Comparison of ENCODE assay signal across 8 cellular contexts in genomic region chr17:16380640-16381495, GRCh38. TPM values are rescaled to one million over a fixed set of nuclear protein-coding genes. Genes with fewer than 3 reads are reported as not detected.
A peak's percentile ranks its signal among the peaks of the same experiment; 100 is the strongest.
DNase-seq lines count a peak whose midpoint lies in the region; ATAC-seq, FAIRE-seq and TF ChIP-seq lines count a peak whose summit lies in the region.

TSS of gene UBB (plus strand) at chr17:16381091. CDS start at chr17:16381908, 817 bp downstream.

- H3K27ac ChIP-seq in OCI-LY3 (ENCODE audit: low read length) (peak within 1 kb of the TSS; percentile 77), endothelial cell of umbilical vein (ENCODE audit: insufficient read depth, low read depth, low read length) (peak within 1 kb of the TSS; percentile 97)

- H3K27me3 ChIP-seq in Caco-2 (replicated peaks; ENCODE audit: control insufficient read depth, insufficient read depth, low read length) (no peaks in the 10 kb centered on the region), OCI-LY3 (ENCODE audit: low read depth, low read length) (no peaks in the 10 kb centered on the region), endothelial cell of umbilical vein (ENCODE audit: control insufficient read depth in 2 of 2, insufficient read depth in 2 of 2, low read length in 2 of 2) (no peaks in the 10 kb centered on the region)

- H3K9me3 Mint-ChIP-seq in Caco-2 (ENCODE audit: unreplicated experiment): no peaks in the 10 kb centered on the region

- no peaks in the 10 kb centered on the region for H3K27me3 Mint-ChIP-seq in Caco-2 (ENCODE audit: insufficient read depth, unreplicated experiment)

- H3K36me3 ChIP-seq in Caco-2 (ENCODE audit: control insufficient read depth, insufficient read depth, low read length) (peaks cover 3% of the 10 kb centered on the region), OCI-LY3 (replicated peaks; ENCODE audit: low read depth, low read length) (no peaks in the 10 kb centered on the region), endothelial cell of umbilical vein (ENCODE audit: control insufficient read depth in 2 of 2, extremely low read depth in 1 of 2, insufficient read depth in 2 of 2, low read length in 2 of 2) (peaks cover 0 to 12% of the 10 kb centered on the region in 2 experiments)

- dilution Hi-C loops in endothelial cell of umbilical vein (cut with MboI; ENCODE audit: extremely low pct_ligation_motif_present, low sequenced_read_pairs): no loop called here

- DNase-seq in Caco-2: peak; percentile 98 to 99
- DNase-seq in HTR-8/SVneo (ENCODE audit: insufficient read length, low spot score): peak; percentile 99
- peak; percentile 94 for DNase-seq in activated CD8-positive, alpha-beta memory T cell treated with anti-CD3 and anti-CD28 coated beads, Interleukin-2, amount 50 U/mL, for 48 hours
- DNase-seq in endothelial cell of umbilical vein (ENCODE audit: low read depth, low spot score): peak; percentile 98
- peak; percentile 92 for DNase-seq in middle frontal gyrus (ENCODE audit: extremely low spot score, low spot score)
- DNase-seq in stimulated activated CD8-positive, alpha-beta memory T cell treated with anti-CD3 and anti-CD28 coated beads, Interleukin-2, amount 100 ng/mL, for 48 hours (ENCODE audit: low read depth in 2 of 2): peak; percentile 84 to 90

- H2AFZ ChIP-seq in OCI-LY3 (ENCODE audit: low read depth, low read length) (peak within 1 kb of the TSS; percentile 100), endothelial cell of umbilical vein (ENCODE audit: low read depth, low read length) (peak within 1 kb of the TSS; percentile 92)

- peak within 1 kb of the TSS; percentile 93 for H3K4me3 Mint-ChIP-seq in Caco-2 (ENCODE audit: unreplicated experiment)

- H3K79me2 ChIP-seq in OCI-LY3 (ENCODE audit: low read length) (peaks cover 9% of the 10 kb centered on the region), endothelial cell of umbilical vein (ENCODE audit: control insufficient read depth, insufficient read depth, low read length) (peaks cover 24% of the 10 kb centered on the region)

- POLR2A ChIA-PET in Caco-2 (lab: Charles Lee): interaction anchor here (0.5 to 2.7 kb wide), 6 partner anchors 20 to 165 kb away, joined by 3 to 41 read pairs (median 8); partner anchors contain the start of genes CENPV and NCOR1
- POLR2A ChIA-PET in endothelial cell of umbilical vein (lab: Charles Lee): interaction anchor here (0.6 to 2.4 kb wide), 42 partner anchors 9 to 1209 kb away, joined by 3 to 52 read pairs (median 6); partner anchors contain the start of genes CENPV and NCOR1

- H3K9ac ChIP-seq in OCI-LY3 (ENCODE audit: low read length) (peak within 1 kb of the TSS; percentile 80), endothelial cell of umbilical vein (replicated peaks; ENCODE audit: extremely low read depth, insufficient read depth, low read length) (peak within 1 kb of the TSS; percentile 97)

- H3K9me1 ChIP-seq in endothelial cell of umbilical vein (replicated peaks; ENCODE audit: control insufficient read depth, extremely low read depth, insufficient read depth, low read length): no peaks in the 10 kb centered on the region

- H3K36me3 Mint-ChIP-seq in Caco-2 (ENCODE audit: insufficient read depth, unreplicated experiment): peaks cover 39% of the 10 kb centered on the region

- peak; percentile 93 for FAIRE-seq in HTR-8/SVneo (lab: Jason Lieb, UNC)
- FAIRE-seq in endothelial cell of umbilical vein (lab: Jason Lieb, UNC): peak; percentile 90

- H3K9me3 ChIP-seq in Caco-2: no peaks in the 10 kb centered on the region
- H3K9me3 ChIP-seq in OCI-LY3 (ENCODE audit: insufficient read depth, low read length): no peaks in the 10 kb centered on the region
- H3K9me3 ChIP-seq in endothelial cell of umbilical vein (replicated peaks; ENCODE audit: control insufficient read depth, insufficient read depth, low read length): no peaks in the 10 kb centered on the region

- peak; percentile 100 for TF ChIP-seq POLR2A in endothelial cell of umbilical vein (IDR thresholded peaks at IDR 0.05; ENCODE audit: low read depth, low read length)

- H3K4me1 ChIP-seq in Caco-2: no peaks in the 10 kb centered on the region
- 0 out of 2 replicates have a peak, but pooled peaks cover 2% of the 10 kb centered on the region for H3K4me1 ChIP-seq in OCI-LY3 (ENCODE audit: low read length)
- peaks cover 4% of the 10 kb centered on the region for H3K4me1 ChIP-seq in endothelial cell of umbilical vein (ENCODE audit: control insufficient read depth, extremely low read depth, insufficient read depth, low read length)

- peak within 1 kb of the TSS; percentile 72 for H3K4me3 ChIP-seq in Caco-2 (ENCODE audit: low read depth, low read length)
- peak within 1 kb of the TSS; percentile 80 for H3K4me3 ChIP-seq in OCI-LY3 (ENCODE audit: low read length)
- peak within 1 kb of the TSS; percentile 65 to 90 (median 88) for H3K4me3 ChIP-seq in endothelial cell of umbilical vein (replicated peaks in 1 of 3; ENCODE audit: insufficient read depth in 1 of 3, low read depth in 1 of 3, low read length in 3 of 3)

- BruUV-seq in Caco-2 (replicated peaks; lab: Mats Ljungman, UMichigan) (no TSS peak), endothelial cell of umbilical vein (replicated peaks; lab: Mats Ljungman, UMichigan) (no TSS peak)

- H3K4me2 ChIP-seq in OCI-LY3 (ENCODE audit: low read length) (peak within 1 kb of the TSS; percentile 72), endothelial cell of umbilical vein (ENCODE audit: insufficient read depth, low read length) (peak within 1 kb of the TSS; percentile 91)

- peak within 1 kb of the TSS; percentile 100 for H3K27ac Mint-ChIP-seq in Caco-2 (ENCODE audit: unreplicated experiment)

- H4K20me1 ChIP-seq in OCI-LY3 (ENCODE audit: insufficient read depth, low read length) (peaks cover 7% of the 10 kb centered on the region), endothelial cell of umbilical vein (replicated peaks; ENCODE audit: control insufficient read depth, extremely low read depth, insufficient read depth, low read length) (no peaks in the 10 kb centered on the region)

- peak; percentile 88 for ATAC-seq in GM21360 (IDR thresholded peaks at IDR 0.05; ENCODE audit: unreplicated experiment)

- CTCF ChIA-PET in Caco-2 (lab: Charles Lee): interaction anchor here (0.6 to 1.4 kb wide), 4 partner anchors 17 to 381 kb away, joined by 5 to 7 read pairs (median 6); partner anchors contain the start of genes CENPV, TTC19 and ZSWIM7
- CTCF ChIA-PET in endothelial cell of umbilical vein (lab: Charles Lee): interaction anchor here (1.0 to 2.2 kb wide), 5 partner anchors 17 to 64 kb away, joined by 3 to 15 read pairs (median 5); partner anchors contain the start of gene CENPV

- intact Hi-C loops in Caco-2 (cut with micrococcal nuclease; ENCODE audit: unreplicated experiment): loop anchor here (1.0 to 2.0 kb wide), 2 partner anchors 57 to 94 kb away; no protein-coding TSS in a partner anchor
- intact Hi-C loops in endothelial cell of umbilical vein (cut with micrococcal nuclease): loop anchor here (1.0 kb wide), 1 partner anchor 58 kb away; no protein-coding TSS in a partner anchor

- H3K4me1 Mint-ChIP-seq in Caco-2 (ENCODE audit: low read depth, unreplicated experiment): peaks cover 7% of the 10 kb centered on the region

- no peak for TF ChIP-seq CTCF in Caco-2 (IDR thresholded peaks at IDR 0.05; ENCODE audit: insufficient read depth in 1 of 2, low read depth in 1 of 2, low read length in 1 of 2, severe bottlenecking in 1 of 2, unreplicated experiment in 1 of 2)
- TF ChIP-seq CTCF in OCI-LY3 (IDR thresholded peaks at IDR 0.05; ENCODE audit: low read depth, low read length): no peak
- TF ChIP-seq CTCF in endothelial cell of umbilical vein (IDR thresholded peaks at IDR 0.05; ENCODE audit: extremely low read depth in 1 of 2, insufficient read depth in 1 of 2, low read depth in 1 of 2, low read length in 2 of 2): peak in 1 of 2 donors; percentile 22

TF ChIP-seq in endothelial cell of umbilical vein, 7 proteins besides CTCF, POLR2A, EP300 and RAD21:
- peak; percentile 4 for TF ChIP-seq JUN (IDR thresholded peaks at IDR 0.05; ENCODE audit: borderline replicate concordance, insufficient read depth, insufficient read length, low read depth)
- no peak for TF ChIP-seq EZH2 (IDR thresholded peaks at IDR 0.05; ENCODE audit: borderline replicate concordance, low read depth, low read length, severe bottlenecking)
- peak; percentile 15 for TF ChIP-seq GATA2 (IDR thresholded peaks at IDR 0.05; ENCODE audit: insufficient read depth, insufficient read length, low read depth, low read length)
- no peak for TF ChIP-seq MYC (IDR thresholded peaks at IDR 0.05; ENCODE audit: low read depth, low read length)
- TF ChIP-seq POLR2AphosphoS5 (IDR thresholded peaks at IDR 0.05; ENCODE audit: insufficient read depth, low read depth, low read length): peak; percentile 100
- TF ChIP-seq FOS (IDR thresholded peaks at IDR 0.05; ENCODE audit: borderline replicate concordance, insufficient read depth, low read length): peak; percentile 11
TF ChIP-seq in endothelial cell of umbilical vein: peak in this region for 4.

RNA-seq across cellular contexts. Expression of gene UBB, which starts in this region (rescaled TPM):
- 1,900 and 1,904 TPM in 2 replicates for total RNA-seq in Caco-2 (2022)
- total RNA-seq in endothelial cell of umbilical vein: 1,183 and 1,294 TPM in 2 replicates
- 1,282 and 1,683 TPM in 2 replicates for polyA plus RNA-seq in endothelial cell of umbilical vein
- polyA plus RNA-seq in endothelial cell of umbilical vein (2011; cell fraction: cytosol; rRNA removed): 2,429 and 2,954 TPM in 2 replicates
- polyA plus RNA-seq in endothelial cell of umbilical vein (2011; cell fraction: nucleus; rRNA removed): 752 and 988 TPM in 2 replicates
- 2,061 and 2,237 TPM in 2 replicates for polyA plus RNA-seq in endothelial cell of umbilical vein (2012)
- polyA minus RNA-seq in endothelial cell of umbilical vein: 1,148 and 1,520 TPM in 2 replicates
- polyA minus RNA-seq in endothelial cell of umbilical vein (2011; cell fraction: cytosol; rRNA and poly(A)+ RNA removed): 916 TPM
- polyA minus RNA-seq in endothelial cell of umbilical vein (2011; cell fraction: nucleus; rRNA and poly(A)+ RNA removed): 206 and 281 TPM in 2 replicates

Comparison
In these comparisons a context has a peak if more than half of its experiments do, and no peak if none do; other contexts are left out.
1. Peak in every context shown above with its lines: DNase-seq, ATAC-seq, H3K4me3 ChIP-seq and H3K27ac ChIP-seq.